17 cellular contexts compared by ENCODE assay signal in the genomic region with DNA sequence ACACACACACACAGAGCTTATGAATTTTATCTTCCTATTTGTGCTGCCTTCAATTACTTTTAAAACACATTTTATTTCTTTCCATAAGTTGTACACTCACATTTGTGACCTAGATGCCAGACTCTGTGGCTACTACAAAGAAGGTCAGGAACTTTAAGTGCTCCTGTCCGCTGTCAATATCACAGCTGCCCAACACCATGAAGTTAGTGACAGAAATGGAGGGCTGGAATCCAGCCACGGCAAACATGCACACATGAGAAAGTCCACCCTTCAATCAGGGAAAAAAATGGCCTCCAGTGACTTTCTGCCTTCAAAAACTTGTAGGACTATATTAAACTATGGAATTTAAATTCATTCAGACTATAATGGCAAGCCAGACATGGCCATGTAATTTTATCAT.
DNase-seq lines count a peak whose midpoint lies in the region; ATAC-seq, FAIRE-seq and TF ChIP-seq lines count a peak whose summit lies in the region.
"Had no signal": no experiment of that assay in that cellular context is flagged by ENCODE, and none has a peak within 500 bp of the region (broad histone marks: within the 10 kb centered on the region; RNA-seq: fewer than 3 reads in every experiment).

No MANE protein-coding gene starts in this region.

- ATAC-seq in body of pancreas (peak; percentile 68), right cardiac atrium (peak; percentile 55 to 57), GM19395 (IDR thresholded peaks at IDR 0.05; ENCODE audit: unreplicated experiment) (no peak)

- no peak for TF ChIP-seq POLR2A in body of pancreas (IDR thresholded peaks at IDR 0.05)

- H3K4me3 ChIP-seq in body of pancreas (no peak overlapping the region), right cardiac atrium (ENCODE audit: low read length) (no peak overlapping the region)
- H3K4me3 ChIP-seq: GM23248, MG63 had no signal

- TF ChIP-seq CTCF in body of pancreas (IDR thresholded peaks at IDR 0.05) = no peak

- H3K27ac ChIP-seq in body of pancreas (no peak overlapping the region), right cardiac atrium (ENCODE audit: low read length) (no peak overlapping the region)
- H3K27ac ChIP-seq: 22Rv1, GM23248 had no signal

- H3K9me3 ChIP-seq in body of pancreas (no peaks in the 10 kb centered on the region), right cardiac atrium (ENCODE audit: control insufficient read depth, low read length) (no peaks in the 10 kb centered on the region)
- H3K9me3 ChIP-seq: BE2C, MG63 had no signal

- 17 to 27% methylated on average over 2 of the region's 2 CpGs for WGBS in body of pancreas, 2 donors
- 30% methylated on average over 2 of the region's 2 CpGs for WGBS in right cardiac atrium

- H3K27me3 ChIP-seq in body of pancreas (no peaks in the 10 kb centered on the region), right cardiac atrium (ENCODE audit: control insufficient read depth, insufficient read depth) (no peaks in the 10 kb centered on the region)
- H3K27me3 ChIP-seq: BE2C, MG63 had no signal

- H3K4me1 ChIP-seq in body of pancreas = peaks cover 6% of the 10 kb centered on the region
- H3K4me1 ChIP-seq in right cardiac atrium (ENCODE audit: control insufficient read depth, insufficient read depth, low read length) = no peaks in the 10 kb centered on the region
- H3K4me1 ChIP-seq: BE2C had no signal

- FAIRE-seq in frontal cortex (lab: Jason Lieb, UNC) = no peak
- FAIRE-seq in GM19239 (lab: Jason Lieb, UNC) = no peak

- no peaks in the 10 kb centered on the region for H3K36me3 ChIP-seq in body of pancreas (replicated peaks in 1 of 2; ENCODE audit: insufficient read depth in 1 of 2, low read depth in 2 of 2)
- H3K36me3 ChIP-seq: BE2C, MG63 had no signal

- intact Hi-C loops in body of pancreas (cut with DNase I) = no loop called here
- intact Hi-C loops in right cardiac atrium (cut with DNase I) = loop anchor here in 3 of 4 donors (5.0 to 10.0 kb wide), 3 partner anchors 834 to 1047 kb away; partner anchors contain the start of gene NPY1R (in 2 of the 3)

- DNase-seq in DMS 273 (lab: John Stamatoyannopoulos, UW; ENCODE audit: unreplicated experiment) = peak; percentile 1
- no peak for DNase-seq in DMS 273 treated with DMSO at 0.1 percent for 48 hours (lab: John Stamatoyannopoulos, UW)
- DNase-seq in body of pancreas = peak; percentile 34 to 74 (median 51)
- peak in 1 of 3 donors; percentile 53 for DNase-seq in right cardiac atrium
- DNase-seq in retina = peak; percentile 8
- no peak for DNase-seq in frontal cortex (ENCODE audit: low spot score in 2 of 2)
- no peak for DNase-seq in GM19239 (ENCODE audit: insufficient read length, low spot score)
- DNase-seq: BE2C; Calu3; CD4-positive, alpha-beta T cell; DMS79; MG63; NCI-H2081 treated with DMSO at 0.1 percent for 48 hours; SHP77 treated with DMSO at 0.1 percent for 48 hours had no signal

Comparison
In these comparisons a context has a peak if more than half of its experiments do, and no peak if none do; other contexts are left out.
1. DNase-seq: peak in DMS 273 (single experiment), body of pancreas (4 of 4) and retina (single experiment); none in DMS 273 treated with DMSO at 0.1 percent for 48 hours (single experiment), frontal cortex (0 of 2) and GM19239 (single experiment).